16 cellular contexts compared by ENCODE assay signal in the genomic region with DNA sequence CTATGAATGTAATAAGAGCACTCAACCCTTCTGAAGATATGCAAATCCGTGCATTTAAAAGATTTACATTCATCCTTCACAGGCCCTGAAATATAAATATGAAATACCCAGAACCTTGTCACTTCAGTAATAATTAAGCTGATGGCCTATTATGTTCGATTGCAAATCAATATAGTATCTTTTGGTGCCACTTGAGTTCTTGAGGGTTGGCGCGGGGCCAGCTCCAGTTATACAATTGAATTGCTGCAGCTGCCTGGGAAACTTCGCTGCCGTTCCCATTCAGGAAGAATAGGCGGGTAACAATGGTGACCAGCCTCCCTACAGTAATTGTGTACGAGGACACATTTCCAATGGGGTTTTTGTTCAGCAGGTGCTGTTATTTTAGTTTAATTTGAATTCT.
DNase-seq lines count a peak whose midpoint lies in the region; TF ChIP-seq lines count a peak whose summit lies in the region.
"Had no signal": no experiment of that assay in that cellular context is flagged by ENCODE, and none has a peak within 500 bp of the region (broad histone marks: within the 10 kb centered on the region; RNA-seq: fewer than 3 reads in every experiment).

No MANE protein-coding gene starts in this region.

- no peaks in the 10 kb centered on the region for H3K36me3 Mint-ChIP-seq in nephron progenitor cell (ENCODE audit: low read depth)
- H3K36me3 Mint-ChIP-seq: activated naive CD8-positive, alpha-beta T cell treated with anti-CD3 and anti-CD28 coated beads for 36 hours; naive thymus-derived CD8-positive, alpha-beta T cell had no signal

- H3K27me3 Mint-ChIP-seq in nephron progenitor cell (ENCODE audit: low read depth, poor library complexity) = peaks cover 5% of the 10 kb centered on the region
- H3K27me3 Mint-ChIP-seq: activated naive CD8-positive, alpha-beta T cell treated with anti-CD3 and anti-CD28 coated beads for 36 hours; B cell had no signal

- no peak overlapping the region for H3K4me3 Mint-ChIP-seq in nephron progenitor cell
- H3K4me3 Mint-ChIP-seq: activated naive CD8-positive, alpha-beta T cell treated with anti-CD3 and anti-CD28 coated beads for 36 hours; B cell; naive thymus-derived CD8-positive, alpha-beta T cell had no signal

- peak; percentile 19 for DNase-seq in NCI-H1694 treated with DMSO at 0.1 percent for 48 hours (lab: John Stamatoyannopoulos, UW)
- DNase-seq in NCI-H1694 (lab: John Stamatoyannopoulos, UW) = no peak
- peak; percentile 61 for DNase-seq in NCI-H187 treated with DMSO at 0.1 percent for 48 hours (lab: John Stamatoyannopoulos, UW)
- peak; percentile 61 to 80 for DNase-seq in NCI-H526 (lab: John Stamatoyannopoulos, UW)
- peak; percentile 65 for DNase-seq in mucosa of gallbladder (ENCODE audit: low spot score)
- DNase-seq in CD1c-positive myeloid dendritic cell (ENCODE audit: extremely low spot score) = no peak
- DNase-seq in nephron progenitor cell = no peak
- DNase-seq in RKO (ENCODE audit: low spot score) = no peak
- DNase-seq: activated naive CD8-positive, alpha-beta T cell treated with anti-CD3 and anti-CD28 coated beads for 36 hours; Calu3; effector CD8-positive, alpha-beta T cell; GDM1; mesenchymal stem cell; naive thymus-derived CD8-positive, alpha-beta T cell; NCI-H226 had no signal

- TF ChIP-seq CTCF in nephron progenitor cell (IDR thresholded peaks at IDR 0.05) = no peak

- peaks cover 7% of the 10 kb centered on the region for H3K4me1 Mint-ChIP-seq in nephron progenitor cell
- H3K4me1 Mint-ChIP-seq: activated naive CD8-positive, alpha-beta T cell treated with anti-CD3 and anti-CD28 coated beads for 36 hours; B cell; naive thymus-derived CD8-positive, alpha-beta T cell had no signal

- H3K9me3 Mint-ChIP-seq in nephron progenitor cell = no peaks in the 10 kb centered on the region
- H3K9me3 Mint-ChIP-seq: activated naive CD8-positive, alpha-beta T cell treated with anti-CD3 and anti-CD28 coated beads for 36 hours had no signal

- H3K27ac Mint-ChIP-seq in nephron progenitor cell = no peak overlapping the region
- H3K27ac Mint-ChIP-seq: activated naive CD8-positive, alpha-beta T cell treated with anti-CD3 and anti-CD28 coated beads for 36 hours; B cell; naive thymus-derived CD8-positive, alpha-beta T cell had no signal

Comparison
In these comparisons a context has a peak if more than half of its experiments do, and no peak if none do; other contexts are left out.
1. DNase-seq: peak in NCI-H1694 treated with DMSO at 0.1 percent for 48 hours (single experiment), NCI-H187 treated with DMSO at 0.1 percent for 48 hours (single experiment), NCI-H526 (2 of 2) and mucosa of gallbladder (single experiment); none in NCI-H1694 (single experiment), CD1c-positive myeloid dendritic cell (single experiment), nephron progenitor cell (single experiment) and RKO (single experiment).